ENCODE assay signal across 8 cellular contexts in genomic region chr1:41361028-41361494, GRCh38. TPM values are rescaled to one million over a fixed set of nuclear protein-coding genes. Genes with fewer than 3 reads are reported as not detected.
A peak's percentile ranks its signal among the peaks of the same experiment; 100 is the strongest.
DNase-seq lines count a peak whose midpoint lies in the region; ATAC-seq and TF ChIP-seq lines count a peak whose summit lies in the region.

Gene FOXO6 (plus strand): TSS chr1:41361434.

- H4K20me1 ChIP-seq in hepatocyte (ENCODE audit: insufficient read depth, poor library complexity, severe bottlenecking), result no peaks in the 10 kb centered on the region

- H3K79me2 ChIP-seq in hepatocyte, result no peaks in the 10 kb centered on the region

- H3K9me3 ChIP-seq in hepatocyte (ENCODE audit: low read depth) (no peaks in the 10 kb centered on the region), aorta (ENCODE audit: control insufficient read depth, low read length) (no peaks in the 10 kb centered on the region)

- WGBS in hepatocyte (ENCODE audit: low lambda C conversion rate, missing lambda C conversion rate), result 1% methylated on average over 12 of the region's 56 CpGs
- 0% methylated on average over 21 to 56 of the region's 56 CpGs for WGBS in aorta, 2 donors

- TF ChIP-seq CTCF in GM13976 (IDR thresholded peaks at IDR 0.05; ENCODE audit: borderline replicate concordance, control extremely low read depth, extremely low read depth, insufficient read depth, missing control alignments) (peak; percentile 22), astrocyte of the spinal cord (IDR thresholded peaks at IDR 0.05; ENCODE audit: low read depth, low read length) (peak; percentile 32), hepatocyte (IDR thresholded peaks at IDR 0.05; ENCODE audit: poor library complexity) (peak; percentile 61)

- H3K9me2 ChIP-seq in hepatocyte (replicated peaks; ENCODE audit: insufficient read depth), result no peaks in the 10 kb centered on the region

- peak; percentile 99 for DNase-seq in GM13976 (ENCODE audit: low spot score)
- peak; percentile 97 for DNase-seq in NCI-H187 (lab: John Stamatoyannopoulos, UW)
- DNase-seq in T-helper 9 cell, result peak; percentile 90
- DNase-seq in astrocyte of the spinal cord (ENCODE audit: low read depth, low spot score), result peak; percentile 97
- peak; percentile 99 for DNase-seq in hepatocyte (ENCODE audit: low spot score)
- DNase-seq in aorta, result peak; percentile 99

- peak within 1 kb of the TSS; percentile 45 for H2AFZ ChIP-seq in hepatocyte

- peak within 1 kb of the TSS; percentile 7 for H3K27ac ChIP-seq in hepatocyte
- peak within 1 kb of the TSS; percentile 25 for H3K27ac ChIP-seq in rectal smooth muscle tissue (ENCODE audit: low read depth, low read length)
- no peak within 1 kb of the TSS for H3K27ac ChIP-seq in aorta (ENCODE audit: low read depth in 1 of 2, low read length in 2 of 2)

- peak; percentile 84 for ATAC-seq in HG02970 (IDR thresholded peaks at IDR 0.05; ENCODE audit: low FRiP score, unreplicated experiment)
- ATAC-seq in aorta (ENCODE audit: low FRiP score), result peak; percentile 95

- in situ Hi-C loops in GM13976 (cut with MboI; ENCODE audit: low sequenced_read_pairs, unreplicated experiment), result no loop called here
- in situ Hi-C loops in astrocyte of the spinal cord (cut with HindIII; ENCODE audit: low sequenced_read_pairs), result no loop called here

- H3K36me3 ChIP-seq in hepatocyte (replicated peaks; ENCODE audit: insufficient read depth, low read depth) (no peaks in the 10 kb centered on the region), rectal smooth muscle tissue (ENCODE audit: control insufficient read depth, insufficient read depth, low read length) (no peaks in the 10 kb centered on the region), aorta (ENCODE audit: control insufficient read depth in 1 of 2, insufficient read depth in 2 of 2, low read length in 1 of 2) (no peaks in the 10 kb centered on the region)

- H3K4me2 ChIP-seq in hepatocyte, result peak within 1 kb of the TSS; percentile 93

- H3K4me1 ChIP-seq in hepatocyte (ENCODE audit: insufficient read depth), result peaks cover 45% of the 10 kb centered on the region
- peaks cover 26% of the 10 kb centered on the region for H3K4me1 ChIP-seq in rectal smooth muscle tissue (ENCODE audit: control insufficient read depth, insufficient read depth, low read length)
- no peaks in the 10 kb centered on the region for H3K4me1 ChIP-seq in aorta (ENCODE audit: control insufficient read depth in 1 of 2, insufficient read depth in 2 of 2, low read length in 2 of 2)

- no peak within 1 kb of the TSS for H3K9ac ChIP-seq in rectal smooth muscle tissue (ENCODE audit: low read length)

- intact Hi-C loops in aorta (cut with DNase I), result no loop called here

- H3K4me3 ChIP-seq in astrocyte of the spinal cord (ENCODE audit: low read depth, low read length) (peak within 1 kb of the TSS; percentile 20), hepatocyte (peak within 1 kb of the TSS; percentile 70), rectal smooth muscle tissue (ENCODE audit: low read length) (peak within 1 kb of the TSS; percentile 68), aorta (ENCODE audit: low read length in 2 of 2) (peak within 1 kb of the TSS; percentile 38 to 70)

- H3K27me3 ChIP-seq in hepatocyte (peaks cover 18% of the 10 kb centered on the region), rectal smooth muscle tissue (ENCODE audit: control insufficient read depth, insufficient read depth, low read length) (peaks cover 7% of the 10 kb centered on the region), aorta (ENCODE audit: control insufficient read depth in 1 of 2, insufficient read depth in 2 of 2, low read length in 1 of 2) (no peaks in the 10 kb centered on the region)

RNA-seq across cellular contexts. Expression of gene FOXO6, which starts in this region (rescaled TPM):
- total RNA-seq in hepatocyte, result 0.80 and 1.4 TPM in 2 replicates
- polyA plus RNA-seq in hepatocyte, result 4.2 and 5.0 TPM in 2 replicates
- total RNA-seq in aorta, result 1 to 10 TPM; 1.4 to 3.3 TPM
- polyA plus RNA-seq in aorta, result under 1 TPM; 0.13 to 0.38 TPM

Comparison
In these comparisons a context has a peak if more than half of its experiments do, and no peak if none do; other contexts are left out.
1. H3K4me3 ChIP-seq: peak in every context shown above with its lines; median percentile 70 in hepatocyte; 68 in rectal smooth muscle tissue; 54 in aorta; 20 in astrocyte of the spinal cord.
2. H3K27ac ChIP-seq: peak in hepatocyte (single experiment) and rectal smooth muscle tissue (single experiment); none in aorta (0 of 2).
3. Peak in every context shown above with its lines, with median percentiles within 50 percentile points of each other: DNase-seq and CTCF ChIP-seq.